Comparison of ENCODE assay signal across 1 cellular context in genomic region chr1:59143824-59144223, GRCh38.
TF ChIP-seq lines count a peak whose summit lies in the region.

No MANE protein-coding gene starts in this region.

TF ChIP-seq in IMR-90, 13 proteins besides CTCF, POLR2A, EP300 and RAD21 (continued from another document):
- TF ChIP-seq ELK1 (IDR thresholded peaks at IDR 0.05; ENCODE audit: borderline replicate concordance, low read depth, low read length) (no peak), CHD1 (IDR thresholded peaks at IDR 0.05; ENCODE audit: low read depth, low read length) (no peak), BHLHE40 (IDR thresholded peaks at IDR 0.05; ENCODE audit: low read depth, low read length) (no peak), MXI1 (IDR thresholded peaks at IDR 0.05; ENCODE audit: borderline replicate concordance, low read depth, low read length) (no peak)
